ENCODE assay signal across 17 cellular contexts in the genomic region with DNA sequence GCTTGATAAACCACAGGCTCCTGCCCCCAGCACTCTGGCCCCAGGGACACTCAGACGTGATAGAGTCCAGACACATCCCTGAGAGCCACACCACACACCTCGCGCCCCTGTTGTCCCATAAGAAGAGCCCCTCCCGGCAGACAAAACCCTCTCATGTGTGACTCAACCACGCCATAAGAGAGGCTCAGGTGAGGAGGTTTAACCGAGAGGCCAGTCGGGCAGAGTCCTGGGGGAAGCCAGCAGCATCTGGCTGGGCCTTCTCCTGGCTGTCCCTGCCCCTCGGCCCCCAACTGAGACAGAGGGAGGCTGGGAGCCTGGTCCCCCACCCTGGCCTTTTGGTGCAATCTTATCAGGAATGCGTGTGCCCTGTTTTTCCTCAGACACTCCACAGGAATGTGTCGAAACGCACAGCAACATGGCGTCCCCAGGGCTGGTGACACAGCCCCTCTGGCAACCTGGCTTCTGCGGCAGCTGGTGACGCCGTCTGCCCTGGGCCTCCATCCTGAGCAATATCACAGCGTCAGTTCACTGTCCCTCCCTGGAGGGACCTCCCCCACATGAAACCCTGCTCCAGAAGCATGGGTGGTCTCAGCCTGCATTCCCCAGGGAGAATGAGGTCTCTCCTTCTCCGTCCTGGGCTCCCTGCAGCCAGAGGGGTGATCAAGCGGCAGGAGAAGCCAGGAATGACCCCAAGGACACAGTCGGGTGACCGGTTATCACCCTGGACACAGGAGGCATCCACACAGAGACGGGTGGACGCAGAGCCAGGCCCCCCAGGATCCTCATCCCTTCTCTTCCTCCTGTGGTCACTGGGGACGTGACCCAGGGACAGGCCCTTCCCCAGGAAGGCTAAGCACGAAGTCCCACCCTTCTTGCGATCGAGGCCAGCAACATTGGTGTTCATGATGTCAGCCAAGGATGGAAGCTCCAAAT.
"Had no signal": no experiment of that assay in that cellular context is flagged by ENCODE, and none has a peak within 500 bp of the region (broad histone marks: within the 10 kb centered on the region; RNA-seq: fewer than 3 reads in every experiment).

No MANE protein-coding gene starts in this region.

- H3K4me1 ChIP-seq: breast epithelium, esophagus muscularis mucosa had no signal

- H3K4me1 Mint-ChIP-seq: activated CD8-positive, alpha-beta memory T cell treated with anti-CD3 and anti-CD28 coated beads, Interleukin-2, amount 10 ng/mL, durations not matched to agents 7 days and 5 days; activated naive CD8-positive, alpha-beta T cell treated with anti-CD3 and anti-CD28 coated beads for 36 hours; stimulated activated naive B cell treated with anti-CD40 and anti-IgM and Interleukin-4, amounts not matched to agents 10 μg/mL and 1 μg/mL and 100 μg/mL, for 72 hours had no signal

- H3K27ac Mint-ChIP-seq: activated CD8-positive, alpha-beta memory T cell treated with anti-CD3 and anti-CD28 coated beads, Interleukin-2, amount 10 ng/mL, durations not matched to agents 7 days and 5 days; activated naive CD8-positive, alpha-beta T cell treated with anti-CD3 and anti-CD28 coated beads for 36 hours; naive thymus-derived CD4-positive, alpha-beta T cell; stimulated activated naive B cell treated with anti-CD40 and anti-IgM and Interleukin-4, amounts not matched to agents 10 μg/mL and 1 μg/mL and 100 μg/mL, for 72 hours had no signal

- H3K9me3 ChIP-seq: breast epithelium, esophagus muscularis mucosa, ovary, SJSA1, transverse colon had no signal

- H3K4me3 Mint-ChIP-seq: activated CD8-positive, alpha-beta memory T cell treated with anti-CD3 and anti-CD28 coated beads, Interleukin-2, amount 10 ng/mL, durations not matched to agents 7 days and 5 days; activated naive CD8-positive, alpha-beta T cell treated with anti-CD3 and anti-CD28 coated beads for 36 hours; activated T-cell treated with anti-CD3 and anti-CD28 coated beads, Interleukin-2, amount 50 U/mL, for 4 hours; naive thymus-derived CD4-positive, alpha-beta T cell; stimulated activated naive B cell treated with anti-CD40 and anti-IgM and Interleukin-4, amounts not matched to agents 10 μg/mL and 1 μg/mL and 100 μg/mL, for 72 hours had no signal

- H3K36me3 ChIP-seq: breast epithelium, esophagus muscularis mucosa, ovary, SJSA1, transverse colon had no signal

- ATAC-seq: activated CD8-positive, alpha-beta memory T cell treated with anti-CD3 and anti-CD28 coated beads, Interleukin-2, amount 10 ng/mL, durations not matched to agents 7 days and 5 days; activated T-cell treated with anti-CD3 and anti-CD28 coated beads, Interleukin-2, amount 50 U/mL, for 4 hours; naive thymus-derived CD4-positive, alpha-beta T cell; stimulated activated naive B cell treated with anti-CD40 and anti-IgM and Interleukin-4, amounts not matched to agents 10 μg/mL and 1 μg/mL and 100 μg/mL, for 72 hours had no signal

- H3K36me3 Mint-ChIP-seq: stimulated activated naive B cell treated with anti-CD40 and anti-IgM and Interleukin-4, amounts not matched to agents 10 μg/mL and 1 μg/mL and 100 μg/mL, for 72 hours had no signal

- H3K4me3 ChIP-seq: breast epithelium, esophagus muscularis mucosa, ovary, SJSA1, transverse colon had no signal

- H3K27ac ChIP-seq: breast epithelium, esophagus muscularis mucosa, ovary, SJSA1, transverse colon had no signal

- DNase-seq: activated CD4-positive, alpha-beta T cell treated with anti-CD3 and anti-CD28 coated beads, Interleukin-2, amount 50 U/mL, for 48 hours; activated CD4-positive, CD25-positive, alpha-beta regulatory T cell treated with anti-CD3 and anti-CD28 coated beads, Interleukin-2, amount 50 U/mL, for 72 hours; activated CD8-positive, alpha-beta memory T cell treated with anti-CD3 and anti-CD28 coated beads, Interleukin-2, amount 10 ng/mL, durations not matched to agents 7 days and 5 days; activated gamma-delta T cell; activated naive CD8-positive, alpha-beta T cell treated with anti-CD3 and anti-CD28 coated beads for 36 hours; activated T-cell treated with anti-CD3 and anti-CD28 coated beads, Interleukin-2, amount 50 U/mL, for 4 hours; naive thymus-derived CD4-positive, alpha-beta T cell; ovary; retina; stimulated activated CD4-positive, alpha-beta T cell treated with anti-CD3 and anti-CD28 coated beads, Interleukin-1b, Interleukin-23, amount 100 ng/mL, for 48 hours; stimulated activated naive B cell treated with anti-CD40 and anti-IgM and Interleukin-4, amounts not matched to agents 10 μg/mL and 1 μg/mL and 100 μg/mL, for 72 hours; T-helper 9 cell; transverse colon had no signal

- H3K27me3 Mint-ChIP-seq: activated CD8-positive, alpha-beta memory T cell treated with anti-CD3 and anti-CD28 coated beads, Interleukin-2, amount 10 ng/mL, durations not matched to agents 7 days and 5 days had no signal

- FAIRE-seq: keratinocyte had no signal

- H3K27me3 ChIP-seq: breast epithelium, ovary, SJSA1, transverse colon had no signal
